Comparison of ENCODE assay signal across 1 cellular context in the genomic region with DNA sequence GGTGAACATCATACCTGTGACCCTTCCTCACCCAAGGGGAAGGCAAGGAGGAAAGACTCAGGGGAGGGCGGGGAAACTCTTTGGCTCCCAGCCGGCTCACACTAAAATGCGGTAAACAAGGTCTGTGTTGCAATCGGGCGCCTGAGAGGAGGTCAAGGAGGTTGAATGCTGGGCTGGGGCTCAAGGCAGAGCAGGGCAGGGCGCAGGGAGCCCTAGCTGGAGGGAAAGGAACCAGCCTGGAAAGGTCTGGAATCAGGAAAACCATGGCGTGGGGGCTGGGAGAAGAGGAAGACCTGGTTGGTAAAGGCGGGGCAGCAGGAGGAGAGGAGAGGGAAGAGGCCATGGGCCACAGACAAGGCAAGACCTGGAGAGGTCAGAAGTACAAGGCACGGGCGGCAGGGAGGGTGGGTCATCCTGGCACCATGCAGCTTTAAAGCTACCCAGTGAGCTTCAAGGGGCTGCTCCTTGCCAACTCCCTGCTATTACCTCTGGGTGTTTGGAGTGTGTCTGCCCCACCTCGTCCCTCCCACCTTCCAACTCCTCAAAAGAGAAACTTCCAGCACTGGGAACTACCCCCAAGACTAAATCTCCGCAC.
TF ChIP-seq lines count a peak whose summit lies in the region.

No MANE protein-coding gene starts in this region.

TF ChIP-seq in HepG2, 621 proteins besides CTCF, POLR2A, EP300 and RAD21 (continued from another document and continues in another):
- TF ChIP-seq ZZZ3 (CRISPR knock-in tag; IDR thresholded peaks at IDR 0.05; ENCODE audit: borderline replicate concordance) (no peak; the same call in 1 of the 2 replicates), SMARCC2 (IDR thresholded peaks at IDR 0.05) (no peak), ONECUT2 (CRISPR knock-in tag; IDR thresholded peaks at IDR 0.05) (no peak), PAXIP1 (CRISPR knock-in tag; conservative IDR thresholded peaks at IDR 0.05) (peak; percentile 77), HINFP (CRISPR knock-in tag; IDR thresholded peaks at IDR 0.05; ENCODE audit: low read depth) (0 out of 2 replicates have a peak, but pooled peaks have one; percentile 33), CC2D1A (CRISPR knock-in tag; IDR thresholded peaks at IDR 0.05) (no peak), MNT (IDR thresholded peaks at IDR 0.05) (no peak), ZUFSP (CRISPR knock-in tag; IDR thresholded peaks at IDR 0.05; ENCODE audit: borderline replicate concordance) (no peak), ZNF501 (CRISPR knock-in tag; IDR thresholded peaks at IDR 0.05) (peak; percentile 43; the same call in 1 of the 2 replicates), KAT7 (CRISPR knock-in tag; IDR thresholded peaks at IDR 0.05; ENCODE audit: borderline replicate concordance) (no peak), ATF3 (CRISPR knock-in tag; IDR thresholded peaks at IDR 0.05) (no peak), ZSCAN25 (CRISPR knock-in tag; IDR thresholded peaks at IDR 0.05) (no peak; the same call in 1 of the 2 replicates), MLX (CRISPR knock-in tag; IDR thresholded peaks at IDR 0.05) (no peak), ZNF782 (CRISPR knock-in tag; IDR thresholded peaks at IDR 0.05; ENCODE audit: borderline replicate concordance) (no peak), BHLHE40 (IDR thresholded peaks at IDR 0.05; ENCODE audit: low read length) (peak; percentile 68), CHCHD3 (CRISPR knock-in tag; IDR thresholded peaks at IDR 0.05) (no peak), ZNF30 (CRISPR knock-in tag; IDR thresholded peaks at IDR 0.05) (no peak), CENPBD1 (CRISPR knock-in tag; IDR thresholded peaks at IDR 0.05; ENCODE audit: borderline replicate concordance, low read depth) (no peak), HBP1 (CRISPR knock-in tag; IDR thresholded peaks at IDR 0.05; ENCODE audit: low read depth) (peak; percentile 44; the same call in 1 of the 2 replicates), ZNF781 (CRISPR knock-in tag; IDR thresholded peaks at IDR 0.05; ENCODE audit: borderline replicate concordance, not compliant biosample characterization) (no peak), RBFOX2 (IDR thresholded peaks at IDR 0.05; ENCODE audit: low read depth, low read length) (no peak), TIGD3 (CRISPR knock-in tag; IDR thresholded peaks at IDR 0.05; ENCODE audit: borderline replicate concordance) (no peak), ETV6 (CRISPR knock-in tag; conservative IDR thresholded peaks at IDR 0.05) (no peak), ZFP82 (CRISPR knock-in tag; IDR thresholded peaks at IDR 0.05; ENCODE audit: borderline replicate concordance) (no peak)
- TF ChIP-seq, protein P1, sequence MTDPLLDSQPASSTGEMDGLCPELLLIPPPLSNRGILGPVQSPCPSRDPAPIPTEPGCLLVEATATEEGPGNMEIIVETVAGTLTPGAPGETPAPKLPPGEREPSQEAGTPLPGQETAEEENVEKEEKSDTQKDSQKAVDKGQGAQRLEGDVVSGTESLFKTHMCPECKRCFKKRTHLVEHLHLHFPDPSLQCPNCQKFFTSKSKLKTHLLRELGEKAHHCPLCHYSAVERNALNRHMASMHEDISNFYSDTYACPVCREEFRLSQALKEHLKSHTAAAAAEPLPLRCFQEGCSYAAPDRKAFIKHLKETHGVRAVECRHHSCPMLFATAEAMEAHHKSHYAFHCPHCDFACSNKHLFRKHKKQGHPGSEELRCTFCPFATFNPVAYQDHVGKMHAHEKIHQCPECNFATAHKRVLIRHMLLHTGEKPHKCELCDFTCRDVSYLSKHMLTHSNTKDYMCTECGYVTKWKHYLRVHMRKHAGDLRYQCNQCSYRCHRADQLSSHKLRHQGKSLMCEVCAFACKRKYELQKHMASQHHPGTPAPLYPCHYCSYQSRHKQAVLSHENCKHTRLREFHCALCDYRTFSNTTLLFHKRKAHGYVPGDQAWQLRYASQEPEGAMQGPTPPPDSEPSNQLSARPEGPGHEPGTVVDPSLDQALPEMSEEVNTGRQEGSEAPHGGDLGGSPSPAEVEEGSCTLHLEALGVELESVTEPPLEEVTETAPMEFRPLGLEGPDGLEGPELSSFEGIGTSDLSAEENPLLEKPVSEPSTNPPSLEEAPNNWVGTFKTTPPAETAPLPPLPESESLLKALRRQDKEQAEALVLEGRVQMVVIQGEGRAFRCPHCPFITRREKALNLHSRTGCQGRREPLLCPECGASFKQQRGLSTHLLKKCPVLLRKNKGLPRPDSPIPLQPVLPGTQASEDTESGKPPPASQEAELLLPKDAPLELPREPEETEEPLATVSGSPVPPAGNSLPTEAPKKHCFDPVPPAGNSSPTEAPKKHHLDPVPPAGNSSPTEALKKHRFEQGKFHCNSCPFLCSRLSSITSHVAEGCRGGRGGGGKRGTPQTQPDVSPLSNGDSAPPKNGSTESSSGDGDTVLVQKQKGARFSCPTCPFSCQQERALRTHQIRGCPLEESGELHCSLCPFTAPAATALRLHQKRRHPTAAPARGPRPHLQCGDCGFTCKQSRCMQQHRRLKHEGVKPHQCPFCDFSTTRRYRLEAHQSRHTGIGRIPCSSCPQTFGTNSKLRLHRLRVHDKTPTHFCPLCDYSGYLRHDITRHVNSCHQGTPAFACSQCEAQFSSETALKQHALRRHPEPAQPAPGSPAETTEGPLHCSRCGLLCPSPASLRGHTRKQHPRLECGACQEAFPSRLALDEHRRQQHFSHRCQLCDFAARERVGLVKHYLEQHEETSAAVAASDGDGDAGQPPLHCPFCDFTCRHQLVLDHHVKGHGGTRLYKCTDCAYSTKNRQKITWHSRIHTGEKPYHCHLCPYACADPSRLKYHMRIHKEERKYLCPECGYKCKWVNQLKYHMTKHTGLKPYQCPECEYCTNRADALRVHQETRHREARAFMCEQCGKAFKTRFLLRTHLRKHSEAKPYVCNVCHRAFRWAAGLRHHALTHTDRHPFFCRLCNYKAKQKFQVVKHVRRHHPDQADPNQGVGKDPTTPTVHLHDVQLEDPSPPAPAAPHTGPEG (CRISPR knock-in tag; IDR thresholded peaks at IDR 0.05): no peak
- TF ChIP-seq, protein P2, sequence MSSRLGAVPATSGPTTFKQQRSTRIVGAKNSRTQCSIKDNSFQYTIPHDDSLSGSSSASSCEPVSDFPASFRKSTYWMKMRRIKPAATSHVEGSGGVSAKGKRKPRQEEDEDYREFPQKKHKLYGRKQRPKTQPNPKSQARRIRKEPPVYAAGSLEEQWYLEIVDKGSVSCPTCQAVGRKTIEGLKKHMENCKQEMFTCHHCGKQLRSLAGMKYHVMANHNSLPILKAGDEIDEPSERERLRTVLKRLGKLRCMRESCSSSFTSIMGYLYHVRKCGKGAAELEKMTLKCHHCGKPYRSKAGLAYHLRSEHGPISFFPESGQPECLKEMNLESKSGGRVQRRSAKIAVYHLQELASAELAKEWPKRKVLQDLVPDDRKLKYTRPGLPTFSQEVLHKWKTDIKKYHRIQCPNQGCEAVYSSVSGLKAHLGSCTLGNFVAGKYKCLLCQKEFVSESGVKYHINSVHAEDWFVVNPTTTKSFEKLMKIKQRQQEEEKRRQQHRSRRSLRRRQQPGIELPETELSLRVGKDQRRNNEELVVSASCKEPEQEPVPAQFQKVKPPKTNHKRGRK (CRISPR knock-in tag; IDR thresholded peaks at IDR 0.05): no peak
- TF ChIP-seq, protein P3, sequence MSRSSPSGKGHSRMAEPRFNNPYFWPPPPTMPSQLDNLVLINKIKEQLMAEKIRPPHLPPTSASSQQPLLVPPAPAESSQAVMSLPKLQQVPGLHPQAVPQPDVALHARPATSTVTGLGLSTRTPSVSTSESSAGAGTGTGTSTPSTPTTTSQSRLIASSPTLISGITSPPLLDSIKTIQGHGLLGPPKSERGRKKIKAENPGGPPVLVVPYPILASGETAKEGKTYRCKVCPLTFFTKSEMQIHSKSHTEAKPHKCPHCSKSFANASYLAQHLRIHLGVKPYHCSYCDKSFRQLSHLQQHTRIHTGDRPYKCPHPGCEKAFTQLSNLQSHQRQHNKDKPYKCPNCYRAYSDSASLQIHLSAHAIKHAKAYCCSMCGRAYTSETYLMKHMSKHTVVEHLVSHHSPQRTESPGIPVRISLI (CRISPR knock-in tag; IDR thresholded peaks at IDR 0.05; ENCODE audit: borderline replicate concordance): no peak; the same call in 1 of the 2 replicates
